In genomic region chr1:53740621-53741105, GRCh38 we compare ENCODE assay signal across 14 cellular contexts. TPM values are rescaled to one million over a fixed set of nuclear protein-coding genes. Genes with fewer than 3 reads are reported as not detected.
DNase-seq lines count a peak whose midpoint lies in the region; ATAC-seq, FAIRE-seq and TF ChIP-seq lines count a peak whose summit lies in the region.
"Had no signal": no experiment of that assay in that cellular context is flagged by ENCODE, and none has a peak within 500 bp of the region (broad histone marks: within the 10 kb centered on the region; RNA-seq: fewer than 3 reads in every experiment).

No MANE protein-coding gene starts in this region.

- DNase-seq in CD4-positive, alpha-beta T cell: no peak
- DNase-seq in HFF-Myc (ENCODE audit: extremely low read depth, low read depth) (peak; percentile 44), K562 (ENCODE audit: extremely low read depth in 1 of 4, low spot score in 3 of 4) (no peak), D341Med (ENCODE audit: low spot score) (no peak), right atrium auricular region (ENCODE audit: low spot score) (no peak), left cardiac atrium (no peak)
- DNase-seq in naive thymus-derived CD8-positive, alpha-beta T cell: no peak
- DNase-seq: activated naive CD4-positive, alpha-beta T cell treated with anti-CD3 and anti-CD28 coated beads for 36 hours; effector memory CD4-positive, alpha-beta T cell; hippocampal formation; NCI-H2029 had no signal

- no peaks in the 10 kb centered on the region; the same call in 1 of the 2 replicates for H4K20me1 ChIP-seq in K562 (replicated peaks; ENCODE audit: control insufficient read depth, insufficient read depth, low read length)

- H3K9me3 Mint-ChIP-seq in CD4-positive, alpha-beta T cell: no peaks in the 10 kb centered on the region
- H3K9me3 Mint-ChIP-seq in naive thymus-derived CD8-positive, alpha-beta T cell: peaks cover 0 to 16% (median 11%) of the 10 kb centered on the region in 9 donors

- H3K27me3 ChIP-seq in CD4-positive, alpha-beta T cell (ENCODE audit: control insufficient read depth, insufficient read depth, low read length): peaks cover 43% of the 10 kb centered on the region
- peaks cover 24 to 41% of the 10 kb centered on the region in 2 experiments for H3K27me3 ChIP-seq in K562 (ENCODE audit: control insufficient read depth in 2 of 2, insufficient read depth in 2 of 2, low read length in 2 of 2)
- H3K27me3 ChIP-seq in right atrium auricular region: peaks cover 0 to 10% of the 10 kb centered on the region in 2 donors

- POLR2A ChIA-PET in CD4-positive, alpha-beta T cell (lab: Charles Lee): no interaction called here
- POLR2A ChIA-PET in K562 (lab: Yijun Ruan, JAX): no interaction called here
- POLR2A ChIA-PET in naive thymus-derived CD8-positive, alpha-beta T cell (lab: Charles Lee): no interaction called here

- no peak overlapping the region for H3K4me2 ChIP-seq in K562 (ENCODE audit: insufficient read depth, low read length)
- H3K4me2 ChIP-seq: KMS-11 had no signal

- H3K4me1 Mint-ChIP-seq in CD4-positive, alpha-beta T cell (ENCODE audit: low read depth): peaks cover 5% of the 10 kb centered on the region
- peaks cover 0 to 13% (median 6%) of the 10 kb centered on the region in 4 donors for H3K4me1 Mint-ChIP-seq in naive thymus-derived CD8-positive, alpha-beta T cell

- H3K4me3 Mint-ChIP-seq in CD4-positive, alpha-beta T cell: peak overlapping the region; percentile 20
- H3K4me3 Mint-ChIP-seq in naive thymus-derived CD8-positive, alpha-beta T cell: peak overlapping the region in 7 of 10 donors; percentile 39 to 70 (median 54)
- H3K4me3 Mint-ChIP-seq: activated naive CD4-positive, alpha-beta T cell treated with anti-CD3 and anti-CD28 coated beads for 36 hours had no signal

- no TSS peak for BruUV-seq in K562 (replicated peaks; lab: Mats Ljungman, UMichigan)

- TF ChIP-seq EP300 in K562 (IDR thresholded peaks at IDR 0.05; ENCODE audit: low read length): no peak

- H3K27me3 Mint-ChIP-seq in CD4-positive, alpha-beta T cell: peaks cover 61% of the 10 kb centered on the region
- H3K27me3 Mint-ChIP-seq in naive thymus-derived CD8-positive, alpha-beta T cell: peaks cover 24 to 55% (median 40%) of the 10 kb centered on the region in 5 donors

- no peak for TF ChIP-seq RAD21 in K562 (CRISPR knock-in tag; conservative IDR thresholded peaks at IDR 0.05 in 1 of 2, IDR thresholded peaks at IDR 0.05 in 1 of 2)

- no peaks in the 10 kb centered on the region for H3K36me3 ChIP-seq in K562 (ENCODE audit: control insufficient read depth, insufficient read depth, low read length)
- no peaks in the 10 kb centered on the region for H3K36me3 ChIP-seq in right atrium auricular region

- CTCF ChIA-PET in CD4-positive, alpha-beta T cell (lab: Charles Lee): no interaction called here
- CTCF ChIA-PET in K562 (lab: Yijun Ruan, JAX; ENCODE audit: low intra/inter-chr PET ratio): no interaction called here

- no peak for FAIRE-seq in K562 (lab: Jason Lieb, UNC)

- H3K36me3 Mint-ChIP-seq in CD4-positive, alpha-beta T cell (ENCODE audit: low read depth): no peaks in the 10 kb centered on the region
- peaks cover 0 to 14% (median 6%) of the 10 kb centered on the region in 3 donors for H3K36me3 Mint-ChIP-seq in naive thymus-derived CD8-positive, alpha-beta T cell

- H3K9me1 ChIP-seq in K562 (ENCODE audit: control insufficient read depth, insufficient read depth, low read length): no peaks in the 10 kb centered on the region

- no peak for TF ChIP-seq CTCF in CD4-positive, alpha-beta T cell (IDR thresholded peaks at IDR 0.05)
- TF ChIP-seq CTCF in HFF-Myc (IDR thresholded peaks at IDR 0.05; ENCODE audit: low read depth, low read length, missing control alignments) (no peak), K562 (IDR thresholded peaks at IDR 0.05 in 2 of 3, conservative IDR thresholded peaks at IDR 0.05 in 1 of 3; ENCODE audit: insufficient read depth in 2 of 3, low read depth in 1 of 3, low read length in 3 of 3) (no peak), right atrium auricular region (IDR thresholded peaks at IDR 0.05) (no peak)

- no peak for ATAC-seq in CD4-positive, alpha-beta T cell (ENCODE audit: poor library complexity)
- ATAC-seq in K562 (no peak), left cardiac atrium (no peak), GM21619 (IDR thresholded peaks at IDR 0.05; ENCODE audit: unreplicated experiment) (no peak)
- no peak for ATAC-seq in naive thymus-derived CD8-positive, alpha-beta T cell

- in situ Hi-C loops in K562 (cut with MboI): no loop called here

- H3K4me1 ChIP-seq in K562 (replicated peaks in 1 of 2; ENCODE audit: control insufficient read depth in 2 of 2, insufficient read depth in 2 of 2, low read length in 2 of 2) (peaks cover 0 to 21% of the 10 kb centered on the region in 2 experiments; a peak in 3 of 5 replicates), right atrium auricular region (peaks cover 0 to 22% of the 10 kb centered on the region in 2 donors)

- H3K4me3 ChIP-seq in HFF-Myc (replicated peaks; ENCODE audit: low read depth, low read length): no peak overlapping the region
- no peak overlapping the region for H3K4me3 ChIP-seq in K562
- no peak overlapping the region for H3K4me3 ChIP-seq in right atrium auricular region

- no peak overlapping the region for H3K9ac ChIP-seq in K562 (ENCODE audit: insufficient read depth in 1 of 2, low read depth in 2 of 2, low read length in 2 of 2)
- H3K9ac ChIP-seq: KMS-11 had no signal

- intact Hi-C loops in CD4-positive, alpha-beta T cell (cut with DNase I, micrococcal nuclease): no loop called here
- intact Hi-C loops in K562 (cut with micrococcal nuclease) (no loop called here), left cardiac atrium (cut with DNase I) (no loop called here)

- H3K27ac ChIP-seq in CD4-positive, alpha-beta T cell (ENCODE audit: low read depth, low read length): no peak overlapping the region
- H3K27ac ChIP-seq in K562 (ENCODE audit: extremely low read depth, low read depth, low read length) (no peak overlapping the region), right atrium auricular region (no peak overlapping the region)
- H3K27ac ChIP-seq: KMS-11 had no signal

- TF ChIP-seq POLR2A in K562 (conservative IDR thresholded peaks at IDR 0.05): no peak

- H3K27ac Mint-ChIP-seq in CD4-positive, alpha-beta T cell: no peak overlapping the region
- peak overlapping the region in 1 of 10 donors; percentile 24 for H3K27ac Mint-ChIP-seq in naive thymus-derived CD8-positive, alpha-beta T cell
- H3K27ac Mint-ChIP-seq: activated naive CD4-positive, alpha-beta T cell treated with anti-CD3 and anti-CD28 coated beads for 36 hours had no signal

- WGBS in K562 (ENCODE audit: insufficient coverage, low coverage, missing lambda C conversion rate): 12% methylated on average over 8 of the region's 8 CpGs

- H3K79me2 ChIP-seq in K562 (ENCODE audit: control insufficient read depth, insufficient read depth, low read length): no peaks in the 10 kb centered on the region

- no peak overlapping the region for H2AFZ ChIP-seq in K562 (ENCODE audit: low read depth, low read length)

- no peaks in the 10 kb centered on the region for H3K9me3 ChIP-seq in CD4-positive, alpha-beta T cell (ENCODE audit: control insufficient read depth, low read length)
- 0 out of 2 replicates have a peak, but pooled peaks cover 2% of the 10 kb centered on the region for H3K9me3 ChIP-seq in K562 (replicated peaks; ENCODE audit: control insufficient read depth, insufficient read depth, low read depth, low read length)
- peaks cover 0 to 6% of the 10 kb centered on the region in 2 donors for H3K9me3 ChIP-seq in right atrium auricular region

RNA-seq across cellular contexts. Expression of gene GLIS1, which starts 1.7 kb away (rescaled TPM):
- not detected for total RNA-seq in CD4-positive, alpha-beta T cell
- total RNA-seq in K562 (2011; cell fraction: chromatin; rRNA removed; ENCODE audit: low replicate concordance): not detected in 2 replicates
- not detected in 2 replicates for total RNA-seq in K562 (2011; cell fraction: nucleolus; rRNA removed)
- not detected in 2 replicates for total RNA-seq in K562 (2011; cell fraction: nucleoplasm; rRNA removed)
- not detected in 2 replicates for total RNA-seq in K562 (2014; rRNA removed)
- total RNA-seq in K562 (2014; rRNA removed; fragmentation: Illumina TruSeq; extraction: Trizol): not detected in 2 replicates
- not detected in 2 replicates for total RNA-seq in K562 (2015; rRNA removed; fragmentation: Illumina TruSeq; extraction: Trizol)
- total RNA-seq in K562 (2021): not detected in 2 replicates
- polyA plus RNA-seq in K562 (2011; rRNA removed): not detected in 2 replicates
- not detected in 2 replicates for polyA plus RNA-seq in K562 (2011; cell fraction: cytosol; rRNA removed)
- not detected in 2 replicates for polyA plus RNA-seq in K562 (2011; cell fraction: nucleus; rRNA removed)
- 0.24 TPM in 1 of 2 replicates, not detected in the other for polyA plus RNA-seq in K562 (2012)
- not detected in 2 replicates for polyA plus RNA-seq in K562 (2014; fragmentation: Illumina TruSeq; extraction: Trizol)
- polyA plus RNA-seq in K562 (2014; fragmentation: Nextera tagmentation; extraction: Ambion mirVana): not detected
- not detected in 2 replicates for polyA plus RNA-seq in K562 (2014; rRNA removed)
- polyA minus RNA-seq in K562 (2011; rRNA and poly(A)+ RNA removed): not detected in 2 replicates
- not detected in 2 replicates for polyA minus RNA-seq in K562 (2011; cell fraction: cytosol; rRNA and poly(A)+ RNA removed)
- not detected in 2 replicates for polyA minus RNA-seq in K562 (2011; cell fraction: nucleus; rRNA and poly(A)+ RNA removed)
- not detected for total RNA-seq in naive thymus-derived CD8-positive, alpha-beta T cell
- not detected for polyA plus RNA-seq in naive thymus-derived CD8-positive, alpha-beta T cell
- total RNA-seq in right atrium auricular region: under 1 TPM; 0.20 to 0.22 TPM
- under 1 TPM; 0.37 to 0.44 TPM for total RNA-seq in left cardiac atrium
- total RNA-seq: activated naive CD4-positive, alpha-beta T cell treated with anti-CD3 and anti-CD28 coated beads for 36 hours; lung microvascular endothelial cell had no signal
